16 cellular contexts compared by ENCODE assay signal in the genomic region with DNA sequence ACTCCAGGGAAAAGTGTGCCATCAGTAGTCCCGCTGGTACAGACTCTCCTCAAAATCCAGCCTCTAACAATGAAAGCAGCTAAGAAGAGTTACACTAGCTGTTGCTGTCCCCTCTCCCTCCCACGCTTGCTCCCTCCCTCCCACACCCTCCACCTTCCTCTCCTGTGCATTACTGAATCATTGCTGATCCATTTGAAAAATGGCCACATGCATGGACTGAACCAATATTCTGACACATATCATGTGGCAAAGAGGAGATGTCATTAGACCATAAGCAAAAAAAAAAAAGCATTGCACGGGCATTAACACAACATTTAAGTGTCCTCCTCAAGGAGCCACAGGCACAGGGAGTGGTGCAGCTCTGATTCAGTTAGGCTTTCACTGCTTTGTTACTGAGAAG. TPM values are rescaled to one million over a fixed set of nuclear protein-coding genes. Genes with fewer than 3 reads are reported as not detected.
DNase-seq lines count a peak whose midpoint lies in the region; ATAC-seq and TF ChIP-seq lines count a peak whose summit lies in the region.
"Had no signal": no experiment of that assay in that cellular context is flagged by ENCODE, and none has a peak within 500 bp of the region (broad histone marks: within the 10 kb centered on the region; RNA-seq: fewer than 3 reads in every experiment).

No MANE protein-coding gene starts in this region.

- intact Hi-C loops in prostate gland (cut with DNase I) = no loop called here
- intact Hi-C loops in aorta (cut with DNase I) = no loop called here
- intact Hi-C loops in naive thymus-derived CD4-positive, alpha-beta T cell (cut with micrococcal nuclease) = no loop called here

- WGBS in prostate gland = 68% methylated on average over 3 of the region's 3 CpGs
- WGBS in aorta, 2 donors = 48 to 58% methylated on average over 3 of the region's 3 CpGs

- H3K27ac ChIP-seq in cardiac muscle cell (peak overlapping the region; percentile 81), prostate gland (peak overlapping the region; percentile 52 to 58), aorta (ENCODE audit: low read depth in 1 of 2, low read length in 2 of 2) (no peak overlapping the region)
- no peak overlapping the region for H3K27ac ChIP-seq in naive thymus-derived CD4-positive, alpha-beta T cell (ENCODE audit: low read depth, low read length)

- ATAC-seq in SK-N-SH treated with all-trans-retinoic acid at 6 μM for 48 hours (peak; percentile 61), aorta (ENCODE audit: low FRiP score) (no peak)
- no peak for ATAC-seq in naive thymus-derived CD4-positive, alpha-beta T cell
- ATAC-seq in activated T-cell treated with anti-CD3 and anti-CD28 coated beads, Interleukin-2, amount 50 U/mL, for 4 hours = no peak
- ATAC-seq: activated CD4-positive, alpha-beta T cell treated with anti-CD3 and anti-CD28 coated beads for 36 hours; gastrocnemius medialis had no signal

- TF ChIP-seq CTCF in cardiac muscle cell (IDR thresholded peaks at IDR 0.05; ENCODE audit: low read depth, low read length) = no peak
- TF ChIP-seq CTCF in prostate gland (IDR thresholded peaks at IDR 0.05) = no peak

- H3K27ac Mint-ChIP-seq in naive thymus-derived CD4-positive, alpha-beta T cell = no peak overlapping the region
- H3K27ac Mint-ChIP-seq: activated CD4-positive, alpha-beta T cell treated with anti-CD3 and anti-CD28 coated beads for 36 hours had no signal

- DNase-seq in Daoy (ENCODE audit: low read depth) = peak; percentile 63
- no peak for DNase-seq in cardiac muscle cell (ENCODE audit: low read depth in 1 of 2, low spot score in 1 of 2)
- DNase-seq in prostate gland (ENCODE audit: low spot score) = no peak
- DNase-seq in aorta = no peak
- DNase-seq in activated effector memory CD4-positive, alpha-beta T cell treated with anti-CD3 and anti-CD28 coated beads, Interleukin-2, amount 50 U/mL, for 16 hours = no peak
- DNase-seq in naive thymus-derived CD4-positive, alpha-beta T cell = no peak
- DNase-seq in activated T-cell treated with anti-CD3 and anti-CD28 coated beads, Interleukin-2, amount 50 U/mL, for 4 hours = no peak
- DNase-seq: activated CD4-positive, alpha-beta T cell treated with anti-CD3 and anti-CD28 coated beads for 36 hours; anterior cingulate cortex; effector memory CD4-positive, alpha-beta T cell; kidney glomerular epithelial cell; NCI-H1417; small intestine; T-helper 1 cell had no signal

- no peak overlapping the region for H3K4me3 Mint-ChIP-seq in naive thymus-derived CD4-positive, alpha-beta T cell
- H3K4me3 Mint-ChIP-seq in activated T-cell treated with anti-CD3 and anti-CD28 coated beads, Interleukin-2, amount 50 U/mL, for 4 hours = no peak overlapping the region
- H3K4me3 Mint-ChIP-seq: activated CD4-positive, alpha-beta T cell treated with anti-CD3 and anti-CD28 coated beads for 36 hours had no signal

- CTCF ChIA-PET in naive thymus-derived CD4-positive, alpha-beta T cell (lab: Charles Lee) = no interaction called here

- POLR2A ChIA-PET in naive thymus-derived CD4-positive, alpha-beta T cell (lab: Charles Lee) = no interaction called here

- H3K4me1 ChIP-seq in cardiac muscle cell (ENCODE audit: low read depth) = peaks cover 58% of the 10 kb centered on the region
- H3K4me1 ChIP-seq in prostate gland (replicated peaks) = no peaks in the 10 kb centered on the region
- H3K4me1 ChIP-seq in aorta (ENCODE audit: control insufficient read depth in 1 of 2, insufficient read depth in 2 of 2, low read length in 2 of 2) = peaks cover 1 to 4% of the 10 kb centered on the region in 2 donors
- H3K4me1 ChIP-seq in naive thymus-derived CD4-positive, alpha-beta T cell (ENCODE audit: control insufficient read depth in 2 of 2, insufficient read depth in 2 of 2, low read length in 2 of 2) = no peaks in the 10 kb centered on the region
- H3K4me1 ChIP-seq: gastrocnemius medialis had no signal

- H3K9me3 Mint-ChIP-seq in naive thymus-derived CD4-positive, alpha-beta T cell = no peaks in the 10 kb centered on the region
- H3K9me3 Mint-ChIP-seq in activated T-cell treated with anti-CD3 and anti-CD28 coated beads, Interleukin-2, amount 50 U/mL, for 4 hours = no peaks in the 10 kb centered on the region

- no peaks in the 10 kb centered on the region for H3K9me3 ChIP-seq in cardiac muscle cell (ENCODE audit: low read depth)
- H3K9me3 ChIP-seq in prostate gland = no peaks in the 10 kb centered on the region
- no peaks in the 10 kb centered on the region for H3K9me3 ChIP-seq in aorta (ENCODE audit: control insufficient read depth, low read length)
- H3K9me3 ChIP-seq in naive thymus-derived CD4-positive, alpha-beta T cell (ENCODE audit: control insufficient read depth in 2 of 3, low read length in 3 of 3) = no peaks in the 10 kb centered on the region
- H3K9me3 ChIP-seq: gastrocnemius medialis had no signal

- H3K36me3 ChIP-seq in cardiac muscle cell (peaks cover 32% of the 10 kb centered on the region), prostate gland (no peaks in the 10 kb centered on the region), aorta (ENCODE audit: control insufficient read depth in 1 of 2, insufficient read depth in 2 of 2, low read length in 1 of 2) (no peaks in the 10 kb centered on the region)
- no peaks in the 10 kb centered on the region for H3K36me3 ChIP-seq in naive thymus-derived CD4-positive, alpha-beta T cell (ENCODE audit: control insufficient read depth in 2 of 3, insufficient read depth in 3 of 3, low read length in 3 of 3)
- H3K36me3 ChIP-seq: gastrocnemius medialis had no signal

- peaks cover 4 to 16% (median 6%) of the 10 kb centered on the region in 5 donors for H3K27me3 Mint-ChIP-seq in naive thymus-derived CD4-positive, alpha-beta T cell
- H3K27me3 Mint-ChIP-seq in activated T-cell treated with anti-CD3 and anti-CD28 coated beads, Interleukin-2, amount 50 U/mL, for 4 hours (ENCODE audit: low read depth) = peaks cover 3% of the 10 kb centered on the region

- no peak for TF ChIP-seq POLR2A in prostate gland (IDR thresholded peaks at IDR 0.05)

- H3K4me3 ChIP-seq in cardiac muscle cell (no peak overlapping the region), prostate gland (no peak overlapping the region), aorta (ENCODE audit: low read length in 2 of 2) (no peak overlapping the region)
- H3K4me3 ChIP-seq in naive thymus-derived CD4-positive, alpha-beta T cell (ENCODE audit: low read length) = no peak overlapping the region
- H3K4me3 ChIP-seq: gastrocnemius medialis had no signal

- H3K27me3 ChIP-seq in cardiac muscle cell (no peaks in the 10 kb centered on the region), prostate gland (replicated peaks; ENCODE audit: insufficient read depth) (no peaks in the 10 kb centered on the region), aorta (ENCODE audit: control insufficient read depth in 1 of 2, insufficient read depth in 2 of 2, low read length in 1 of 2) (no peaks in the 10 kb centered on the region)
- no peaks in the 10 kb centered on the region for H3K27me3 ChIP-seq in naive thymus-derived CD4-positive, alpha-beta T cell (ENCODE audit: control insufficient read depth in 2 of 2, insufficient read depth in 2 of 2, low read length in 2 of 2)
- H3K27me3 ChIP-seq: gastrocnemius medialis had no signal

- no peaks in the 10 kb centered on the region for H3K4me1 Mint-ChIP-seq in naive thymus-derived CD4-positive, alpha-beta T cell
- no peaks in the 10 kb centered on the region for H3K4me1 Mint-ChIP-seq in activated T-cell treated with anti-CD3 and anti-CD28 coated beads, Interleukin-2, amount 50 U/mL, for 4 hours (ENCODE audit: low read depth)
- H3K4me1 Mint-ChIP-seq: activated CD4-positive, alpha-beta T cell treated with anti-CD3 and anti-CD28 coated beads for 36 hours had no signal

- H3K36me3 Mint-ChIP-seq in naive thymus-derived CD4-positive, alpha-beta T cell = no peaks in the 10 kb centered on the region
- no peaks in the 10 kb centered on the region for H3K36me3 Mint-ChIP-seq in activated T-cell treated with anti-CD3 and anti-CD28 coated beads, Interleukin-2, amount 50 U/mL, for 4 hours (ENCODE audit: insufficient read depth)

TF ChIP-seq in SK-N-SH treated with all-trans-retinoic acid at 6 μM for 48 hours, 23 proteins besides CTCF, POLR2A, EP300 and RAD21:
- TF ChIP-seq TSHZ2 (CRISPR knock-in tag; IDR thresholded peaks at IDR 0.05) = no peak

RNA-seq across cellular contexts. Expression of gene LHFPL2, which starts 37.9 kb away (rescaled TPM):
- total RNA-seq in Daoy (2014; rRNA removed; shearing (Covaris generic)) = 22.9 and 33.9 TPM in 2 replicates
- 126 TPM in 2 replicates for total RNA-seq in cardiac muscle cell
- 96.6 and 101 TPM in 2 replicates for polyA plus RNA-seq in cardiac muscle cell
- 10 to 100 TPM; 13.7 to 40.4 TPM for total RNA-seq in prostate gland
- 10 to 100 TPM; 38.6 to 43.1 TPM for total RNA-seq in aorta
- polyA plus RNA-seq in aorta = 10 to 100 TPM; 16.4 to 20.0 TPM
- total RNA-seq in naive thymus-derived CD4-positive, alpha-beta T cell = 1 to 10 TPM in 3 of 5 experiments, under 1 TPM in 1, not detected in 1; 0.61 to 2.9 (median 2.2) TPM
- polyA plus RNA-seq in naive thymus-derived CD4-positive, alpha-beta T cell = under 1 TPM; 0.37 to 0.52 TPM
- under 1 TPM; 0.22 to 0.69 (median 0.23) TPM for total RNA-seq in activated T-cell treated with anti-CD3 and anti-CD28 coated beads, Interleukin-2, amount 50 U/mL, for 4 hours

Comparison
In these comparisons a context has a peak if more than half of its experiments do, and no peak if none do; other contexts are left out.
1. H3K27ac ChIP-seq: peak in cardiac muscle cell (single experiment) and prostate gland (2 of 2); none in aorta (0 of 2) and naive thymus-derived CD4-positive, alpha-beta T cell (single experiment).